43 cellular contexts compared by ENCODE assay signal in genomic region chr3:130300888-130301287, GRCh38. TPM values are rescaled to one million over a fixed set of nuclear protein-coding genes. Genes with fewer than 3 reads are reported as not detected.
"Had no signal": no experiment of that assay in that cellular context is flagged by ENCODE, and none has a peak within 500 bp of the region (broad histone marks: within the 10 kb centered on the region; RNA-seq: fewer than 3 reads in every experiment).

No MANE protein-coding gene starts in this region.

- H3K27ac ChIP-seq: adrenal gland, ascending aorta, body of pancreas, brain microvascular endothelial cell, breast epithelium, cardiac muscle cell had no signal

- H3K27ac Mint-ChIP-seq: activated naive CD4-positive, alpha-beta T cell treated with anti-CD3 and anti-CD28 coated beads for 36 hours; activated naive CD4-positive, alpha-beta T cell treated with anti-CD3 and anti-CD28 coated beads, Interleukin-2, amount 10 ng/mL, durations not matched to agents 7 days and 5 days; activated naive CD4-positive, alpha-beta T cell treated with anti-CD3 and anti-CD28 coated beads, Interleukin-2, amount 50 U/mL, for 24 hours; activated naive CD4-positive, alpha-beta T cell treated with anti-CD3 and anti-CD28 coated beads, Interleukin-2, amount 50 U/mL, for 72 hours; activated naive CD8-positive, alpha-beta T cell; activated naive CD8-positive, alpha-beta T cell treated with anti-CD3 and anti-CD28 coated beads for 36 hours; activated naive CD8-positive, alpha-beta T cell treated with anti-CD3 and anti-CD28 coated beads, Interleukin-2, amount 10 ng/mL, durations not matched to agents 7 days and 5 days; activated naive CD8-positive, alpha-beta T cell treated with anti-CD3 and anti-CD28 coated beads, Interleukin-2, amount 50 U/mL, for 24 hours; activated T-cell treated with anti-CD3 and anti-CD28 coated beads, Interleukin-2, amount 50 U/mL, for 24 hours; activated T-cell treated with anti-CD3 and anti-CD28 coated beads, Interleukin-2, amount 50 U/mL, for 72 hours; activated T-helper 1 cell treated with anti-CD3 and anti-CD28 coated beads, Interleukin-12 subunit alpha, Interleukin-12 subunit beta, Interleukin-2, Interleukin-4 antibody, amounts not matched to agents 30 ng/mL and 10 ng/mL and 1 ng/mL, durations not matched to agents 14 hours and 24 hours and 36 hours; activated T-helper 17 cell treated with anti-CD3 and anti-CD28 coated beads, Interleukin-2, amount 50 U/mL, for 72 hours; activated T-helper 2 cell treated with anti-CD3 and anti-CD28 coated beads, Interferon-gamma antibody, Interleukin-2, Interleukin-4, amounts not matched to agents 10 μg/mL and 5 μg/mL and 100 μg/mL, durations not matched to agents 14 hours and 24 hours and 36 hours; brain had no signal

- H3K4me1 ChIP-seq: adrenal gland, ascending aorta, body of pancreas, breast epithelium had no signal

- H3K36me3 ChIP-seq: adrenal gland, ascending aorta, brain microvascular endothelial cell, breast epithelium, cardiac muscle cell had no signal

- H3K27me3 ChIP-seq: adrenal gland, ascending aorta, body of pancreas, brain microvascular endothelial cell, breast epithelium had no signal

- H3K36me3 Mint-ChIP-seq: activated naive CD4-positive, alpha-beta T cell treated with anti-CD3 and anti-CD28 coated beads, Interleukin-2, amount 10 ng/mL, durations not matched to agents 7 days and 5 days; activated naive CD4-positive, alpha-beta T cell treated with anti-CD3 and anti-CD28 coated beads, Interleukin-2, amount 50 U/mL, for 24 hours; activated naive CD4-positive, alpha-beta T cell treated with anti-CD3 and anti-CD28 coated beads, Interleukin-2, amount 50 U/mL, for 72 hours; activated naive CD8-positive, alpha-beta T cell; activated naive CD8-positive, alpha-beta T cell treated with anti-CD3 and anti-CD28 coated beads for 36 hours; activated naive CD8-positive, alpha-beta T cell treated with anti-CD3 and anti-CD28 coated beads, Interleukin-2, amount 10 ng/mL, durations not matched to agents 7 days and 5 days; brain had no signal

- H3K4me3 Mint-ChIP-seq: activated naive CD4-positive, alpha-beta T cell treated with anti-CD3 and anti-CD28 coated beads for 36 hours; activated naive CD4-positive, alpha-beta T cell treated with anti-CD3 and anti-CD28 coated beads, Interleukin-2, amount 10 ng/mL, durations not matched to agents 7 days and 5 days; activated naive CD4-positive, alpha-beta T cell treated with anti-CD3 and anti-CD28 coated beads, Interleukin-2, amount 50 U/mL, for 24 hours; activated naive CD8-positive, alpha-beta T cell; activated naive CD8-positive, alpha-beta T cell treated with anti-CD3 and anti-CD28 coated beads for 36 hours; activated naive CD8-positive, alpha-beta T cell treated with anti-CD3 and anti-CD28 coated beads, Interleukin-2, amount 10 ng/mL, durations not matched to agents 7 days and 5 days; activated naive CD8-positive, alpha-beta T cell treated with anti-CD3 and anti-CD28 coated beads, Interleukin-2, amount 50 U/mL, for 24 hours; activated T-cell treated with anti-CD3 and anti-CD28 coated beads, Interleukin-2, amount 50 U/mL, for 24 hours; activated T-cell treated with anti-CD3 and anti-CD28 coated beads, Interleukin-2, amount 50 U/mL, for 4 hours; activated T-cell treated with anti-CD3 and anti-CD28 coated beads, Interleukin-2, amount 50 U/mL, for 72 hours; activated T-helper 1 cell treated with anti-CD3 and anti-CD28 coated beads, Interleukin-12 subunit alpha, Interleukin-12 subunit beta, Interleukin-2, Interleukin-4 antibody, amounts not matched to agents 30 ng/mL and 10 ng/mL and 1 ng/mL, durations not matched to agents 14 hours and 24 hours and 36 hours; activated T-helper 17 cell treated with anti-CD3 and anti-CD28 coated beads, Interleukin-2, amount 50 U/mL, for 72 hours; brain; central memory CD8-positive, alpha-beta T cell had no signal

- H3K9me3 ChIP-seq: adrenal gland, ascending aorta, body of pancreas, breast epithelium had no signal

- FAIRE-seq: astrocyte, bronchial epithelial cell had no signal

- ATAC-seq: activated naive CD4-positive, alpha-beta T cell treated with anti-CD3 and anti-CD28 coated beads, Interleukin-2, amount 50 U/mL, for 72 hours; activated naive CD8-positive, alpha-beta T cell treated with anti-CD3 and anti-CD28 coated beads, Interleukin-2, amount 50 U/mL, for 24 hours; activated T-cell treated with anti-CD3 and anti-CD28 coated beads, Interleukin-2, amount 50 U/mL, for 4 hours; activated T-cell treated with anti-CD3 and anti-CD28 coated beads, Interleukin-2, amount 50 U/mL, for 72 hours; activated T-helper 17 cell treated with anti-CD3 and anti-CD28 coated beads, Interleukin-2, amount 50 U/mL, for 72 hours; body of pancreas had no signal

- DNase-seq: activated effector memory CD4-positive, alpha-beta T cell treated with anti-CD3 and anti-CD28 coated beads, Interleukin-2, amount 50 U/mL, for 16 hours; activated effector memory CD4-positive, alpha-beta T cell treated with Interleukin-2 at 50 U/mL for 16 hours; activated gamma-delta T cell; activated gamma-delta T cell treated with Interleukin-2 at 50 U/mL for 16 hours; activated naive CD4-positive, alpha-beta T cell; activated naive CD4-positive, alpha-beta T cell treated with anti-CD3 and anti-CD28 coated beads for 36 hours; activated naive CD4-positive, alpha-beta T cell treated with anti-CD3 and anti-CD28 coated beads, Interleukin-2, amount 10 ng/mL, durations not matched to agents 7 days and 5 days; activated naive CD4-positive, alpha-beta T cell treated with anti-CD3 and anti-CD28 coated beads, Interleukin-2, amount 50 U/mL, for 16 hours; activated naive CD4-positive, alpha-beta T cell treated with Interleukin-2 at 50 U/mL for 16 hours; activated naive CD8-positive, alpha-beta T cell treated with anti-CD3 and anti-CD28 coated beads for 36 hours; activated naive CD8-positive, alpha-beta T cell treated with anti-CD3 and anti-CD28 coated beads, Interleukin-2, amount 10 ng/mL, durations not matched to agents 7 days and 5 days; activated naive CD8-positive, alpha-beta T cell treated with anti-CD3 and anti-CD28 coated beads, Interleukin-2, amount 50 U/mL, for 24 hours; activated T-cell treated with anti-CD3 and anti-CD28 coated beads for 4 hours; activated T-cell treated with anti-CD3 and anti-CD28 coated beads, Interleukin-2, amount 50 U/mL, for 1 hour; activated T-cell treated with anti-CD3 and anti-CD28 coated beads, Interleukin-2, amount 50 U/mL, for 24 hours; activated T-cell treated with anti-CD3 and anti-CD28 coated beads, Interleukin-2, amount 50 U/mL, for 4 hours; activated T-cell treated with anti-CD3 and anti-CD28 coated beads, Interleukin-2, amount 50 U/mL, for 48 hours; activated T-cell treated with anti-CD3 and anti-CD28 coated beads, Interleukin-2, amount 50 U/mL, for 72 hours; adrenal gland; amniotic stem cell; amygdala; anterior cingulate cortex; aorta; body of pancreas; brain microvascular endothelial cell; caudate nucleus; central memory CD4-positive, alpha-beta T cell; cerebellar nuclear complex had no signal

- H3K4me3 ChIP-seq: adrenal gland, ascending aorta, body of pancreas, breast epithelium, cardiac muscle cell had no signal

- H3K4me1 Mint-ChIP-seq: activated naive CD4-positive, alpha-beta T cell treated with anti-CD3 and anti-CD28 coated beads, Interleukin-2, amount 10 ng/mL, durations not matched to agents 7 days and 5 days; activated naive CD4-positive, alpha-beta T cell treated with anti-CD3 and anti-CD28 coated beads, Interleukin-2, amount 50 U/mL, for 24 hours; activated naive CD8-positive, alpha-beta T cell treated with anti-CD3 and anti-CD28 coated beads for 36 hours; activated naive CD8-positive, alpha-beta T cell treated with anti-CD3 and anti-CD28 coated beads, Interleukin-2, amount 10 ng/mL, durations not matched to agents 7 days and 5 days; activated naive CD8-positive, alpha-beta T cell treated with anti-CD3 and anti-CD28 coated beads, Interleukin-2, amount 50 U/mL, for 24 hours; activated T-helper 17 cell treated with anti-CD3 and anti-CD28 coated beads, Interleukin-2, amount 50 U/mL, for 72 hours; central memory CD8-positive, alpha-beta T cell had no signal

- H3K9me3 Mint-ChIP-seq: activated naive CD4-positive, alpha-beta T cell treated with anti-CD3 and anti-CD28 coated beads, Interleukin-2, amount 10 ng/mL, durations not matched to agents 7 days and 5 days; activated naive CD4-positive, alpha-beta T cell treated with anti-CD3 and anti-CD28 coated beads, Interleukin-2, amount 50 U/mL, for 24 hours; activated naive CD4-positive, alpha-beta T cell treated with anti-CD3 and anti-CD28 coated beads, Interleukin-2, amount 50 U/mL, for 72 hours; activated naive CD8-positive, alpha-beta T cell treated with anti-CD3 and anti-CD28 coated beads, Interleukin-2, amount 10 ng/mL, durations not matched to agents 7 days and 5 days; activated naive CD8-positive, alpha-beta T cell treated with anti-CD3 and anti-CD28 coated beads, Interleukin-2, amount 50 U/mL, for 24 hours; activated T-cell treated with anti-CD3 and anti-CD28 coated beads, Interleukin-2, amount 50 U/mL, for 24 hours; activated T-cell treated with anti-CD3 and anti-CD28 coated beads, Interleukin-2, amount 50 U/mL, for 4 hours; activated T-cell treated with anti-CD3 and anti-CD28 coated beads, Interleukin-2, amount 50 U/mL, for 72 hours; activated T-helper 1 cell treated with anti-CD3 and anti-CD28 coated beads, Interleukin-12 subunit alpha, Interleukin-12 subunit beta, Interleukin-2, Interleukin-4 antibody, amounts not matched to agents 30 ng/mL and 10 ng/mL and 1 ng/mL, durations not matched to agents 14 hours and 24 hours and 36 hours; activated T-helper 17 cell treated with anti-CD3 and anti-CD28 coated beads, Interleukin-2, amount 50 U/mL, for 72 hours; activated T-helper 2 cell treated with anti-CD3 and anti-CD28 coated beads, Interferon-gamma antibody, Interleukin-2, Interleukin-4, amounts not matched to agents 10 μg/mL and 5 μg/mL and 100 μg/mL, durations not matched to agents 14 hours and 24 hours and 36 hours; central memory CD8-positive, alpha-beta T cell had no signal

RNA-seq across cellular contexts. Expression of gene COL6A5, which starts 44.6 kb away (rescaled TPM):
- total RNA-seq: activated naive CD4-positive, alpha-beta T cell treated with anti-CD3 and anti-CD28 coated beads for 36 hours; activated naive CD4-positive, alpha-beta T cell treated with anti-CD3 and anti-CD28 coated beads, Interleukin-2, amount 50 U/mL, for 72 hours; activated naive CD8-positive, alpha-beta T cell treated with anti-CD3 and anti-CD28 coated beads for 36 hours; activated naive CD8-positive, alpha-beta T cell treated with anti-CD3 and anti-CD28 coated beads, Interleukin-2, amount 10 ng/mL, durations not matched to agents 7 days and 5 days; activated T-cell treated with anti-CD3 and anti-CD28 coated beads, Interleukin-2, amount 50 U/mL, for 4 hours; activated T-cell treated with anti-CD3 and anti-CD28 coated beads, Interleukin-2, amount 50 U/mL, for 72 hours; activated T-helper 17 cell treated with anti-CD3 and anti-CD28 coated beads, Interleukin-2, amount 50 U/mL, for 72 hours; activated T-helper 2 cell treated with anti-CD3 and anti-CD28 coated beads, Interferon-gamma antibody, Interleukin-2, Interleukin-4, amounts not matched to agents 10 μg/mL and 5 μg/mL and 100 μg/mL, durations not matched to agents 14 hours and 24 hours and 36 hours; aorta; ascending aorta; body of pancreas; breast epithelium; bronchial epithelial cell; cardiac muscle cell; cardiac septum had no signal
- polyA plus RNA-seq: adipose tissue, adrenal gland, aorta, cardiac muscle cell had no signal
